In the genomic region with DNA sequence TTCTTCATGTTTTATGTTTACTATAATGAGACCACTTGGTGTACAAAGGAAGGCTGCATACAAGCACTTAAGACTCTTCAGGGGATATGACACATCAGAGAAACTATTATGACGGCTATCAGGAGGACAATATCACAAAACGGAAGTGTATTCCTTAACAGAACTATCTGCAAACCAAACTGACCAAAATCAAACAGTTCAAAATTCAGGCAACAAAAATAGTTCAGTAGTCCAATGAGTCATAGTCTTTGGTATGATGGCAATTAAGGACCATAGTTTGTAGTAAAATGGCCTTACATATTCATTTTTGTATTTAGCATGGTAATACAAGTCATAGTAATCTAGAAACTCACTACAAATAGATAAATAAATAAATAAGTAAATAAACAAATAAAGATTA, we compare ENCODE assay signal across 25 cellular contexts.
DNase-seq lines count a peak whose midpoint lies in the region; ATAC-seq, FAIRE-seq and TF ChIP-seq lines count a peak whose summit lies in the region.
"Had no signal": no experiment of that assay in that cellular context is flagged by ENCODE, and none has a peak within 500 bp of the region (broad histone marks: within the 10 kb centered on the region; RNA-seq: fewer than 3 reads in every experiment).

No MANE protein-coding gene starts in this region.

- TF ChIP-seq EP300 in HepG2 (IDR thresholded peaks at IDR 0.05; ENCODE audit: low read depth in 2 of 2, low read length in 2 of 2): no peak
- TF ChIP-seq EP300 in HepG2 (CRISPR knock-in tag; IDR thresholded peaks at IDR 0.05; ENCODE audit: borderline replicate concordance): no peak

- no peaks in the 10 kb centered on the region for H3K27me3 ChIP-seq in HepG2 (ENCODE audit: control insufficient read depth in 1 of 2, insufficient read depth in 2 of 2, low read length in 2 of 2)
- H3K27me3 ChIP-seq in right lobe of liver: no peaks in the 10 kb centered on the region
- H3K27me3 ChIP-seq in PC-3 (ENCODE audit: low read length): no peaks in the 10 kb centered on the region
- H3K27me3 ChIP-seq: gastrocnemius medialis, testis had no signal

- H3K4me3 ChIP-seq in HepG2 (replicated peaks in 1 of 3; ENCODE audit: insufficient read depth in 1 of 3, low read depth in 2 of 3, low read length in 3 of 3) (no peak overlapping the region), right lobe of liver (no peak overlapping the region), PC-3 (ENCODE audit: low read length) (no peak overlapping the region), epithelial cell of esophagus (ENCODE audit: low read length) (no peak overlapping the region)
- H3K4me3 ChIP-seq: A549, gastrocnemius medialis, mucosa of descending colon, testis had no signal

- H3K4me1 ChIP-seq in HepG2 (ENCODE audit: insufficient read depth, low read length) (no peaks in the 10 kb centered on the region), right lobe of liver (no peaks in the 10 kb centered on the region), PC-3 (ENCODE audit: insufficient read depth, low read length) (no peaks in the 10 kb centered on the region)
- H3K4me1 ChIP-seq: A549, gastrocnemius medialis, testis had no signal

- H3K27ac ChIP-seq in HepG2 (ENCODE audit: extremely low read length, insufficient read depth, low read length): no peak overlapping the region
- H3K27ac ChIP-seq in right lobe of liver: no peak overlapping the region
- H3K27ac ChIP-seq in PC-3 (ENCODE audit: low read length): no peak overlapping the region
- H3K27ac ChIP-seq: A549, gastrocnemius medialis, testis had no signal

- H3F3A ChIP-seq in PC-3 (ENCODE audit: low read length, unreplicated experiment): no peaks in the 10 kb centered on the region

- H3K9me2 ChIP-seq in PC-3 (replicated peaks; ENCODE audit: low read length): no peaks in the 10 kb centered on the region

- peaks cover 23% of the 10 kb centered on the region for H3K9me3 ChIP-seq in HepG2 (ENCODE audit: low read length)
- no peaks in the 10 kb centered on the region for H3K9me3 ChIP-seq in right lobe of liver
- no peaks in the 10 kb centered on the region for H3K9me3 ChIP-seq in PC-3 (ENCODE audit: low read length)
- H3K9me3 ChIP-seq: A549, gastrocnemius medialis, mucosa of descending colon, testis had no signal

- DNase-seq in HepG2 (ENCODE audit: low spot score) (peak; percentile 13), right lobe of liver (no peak), PC-3 (peak; percentile 43), epithelial cell of esophagus (ENCODE audit: low read depth) (peak; percentile 11), iPS-NIHi7 (ENCODE audit: extremely low spot score) (no peak), germinal center (ENCODE audit: low spot score) (no peak)
- DNase-seq: activated CD4-positive, alpha-beta T cell treated with anti-CD3 and anti-CD28 coated beads, Interleukin-2, amount 10 ng/mL, durations not matched to agents 24 days and 14 days; activated CD8-positive, alpha-beta memory T cell treated with anti-CD3 and anti-CD28 coated beads, Interleukin-2, amount 50 U/mL, for 4 hours; activated effector memory CD4-positive, alpha-beta T cell treated with anti-CD3 and anti-CD28 coated beads, Interleukin-2, amount 50 U/mL, for 16 hours; CD4-positive, alpha-beta memory T cell; DMS79; gastrocnemius medialis; Kasumi-1; mucosa of descending colon; NCI-H146; NCI-H2227 treated with DMSO at 0.1 percent for 48 hours; NK-92 treated with Interleukin-12 subunit alpha and Interleukin-12 subunit beta, amount 100 ng/mL, for 24 hours; stimulated activated CD4-positive, alpha-beta T cell treated with anti-CD3 and anti-CD28 coated beads, Interleukin-12 subunit alpha, Interleukin-12 subunit beta, amount 100 ng/mL, for 4 hours; testis had no signal

- H2AFZ ChIP-seq in HepG2 (ENCODE audit: low read length): no peak overlapping the region
- H2AFZ ChIP-seq in PC-3 (ENCODE audit: low read length): no peak overlapping the region

- BruUV-seq in HepG2 (replicated peaks; lab: Mats Ljungman, UMichigan) (no TSS peak), PC-3 (replicated peaks; lab: Mats Ljungman, UMichigan) (no TSS peak)

- 2% methylated on average over 2 of the region's 2 CpGs for WGBS in HepG2 (ENCODE audit: low lambda C conversion rate)
- 53% methylated on average over 2 of the region's 2 CpGs for WGBS in right lobe of liver (ENCODE audit: insufficient coverage, low coverage, low lambda C conversion rate, missing lambda C conversion rate)

- H3K36me3 ChIP-seq in HepG2 (replicated peaks in 1 of 2; ENCODE audit: control insufficient read depth in 1 of 2, insufficient read depth in 2 of 2, low read length in 2 of 2) (no peaks in the 10 kb centered on the region), right lobe of liver (no peaks in the 10 kb centered on the region), PC-3 (ENCODE audit: low read depth, low read length) (no peaks in the 10 kb centered on the region)
- H3K36me3 ChIP-seq: gastrocnemius medialis had no signal

- POLR2A ChIA-PET in HepG2 (lab: Yijun Ruan, JAX): no interaction called here
- POLR2A ChIA-PET in PC-3 (lab: Charles Lee; ENCODE audit: unreplicated experiment): no interaction called here

- H3K79me2 ChIP-seq in HepG2 (ENCODE audit: insufficient read depth, low read length) (no peaks in the 10 kb centered on the region), PC-3 (ENCODE audit: low read length) (no peaks in the 10 kb centered on the region)

- in situ Hi-C loops in HepG2 (cut with HindIII; ENCODE audit: extremely low pct_ligation_motif_present, low pct_unique_long_range_greater_than_20kb): no loop called here

- no peak for FAIRE-seq in HepG2 (lab: Jason Lieb, UNC)
- FAIRE-seq: A549, endometrium had no signal

- intact Hi-C loops in HepG2 (cut with micrococcal nuclease; ENCODE audit: unreplicated experiment): no loop called here
- intact Hi-C loops in right lobe of liver (cut with DNase I): no loop called here
- intact Hi-C loops in PC-3 (cut with micrococcal nuclease): no loop called here

- H3K4me2 ChIP-seq in HepG2 (ENCODE audit: low read depth, low read length) (no peak overlapping the region), PC-3 (ENCODE audit: low read length) (no peak overlapping the region)
- H3K4me2 ChIP-seq: A549 had no signal

- TF ChIP-seq RAD21 in HepG2 (CRISPR knock-in tag; IDR thresholded peaks at IDR 0.05): no peak

- no peaks in the 10 kb centered on the region for H4K20me1 ChIP-seq in HepG2 (ENCODE audit: insufficient read depth, low read length)
- H4K20me1 ChIP-seq in PC-3 (ENCODE audit: low read length): no peaks in the 10 kb centered on the region

- TF ChIP-seq POLR2A in HepG2 (IDR thresholded peaks at IDR 0.05; ENCODE audit: insufficient read depth in 1 of 2, low read depth in 2 of 2, low read length in 2 of 2) (no peak), right lobe of liver (IDR thresholded peaks at IDR 0.05) (no peak)

- ATAC-seq in HepG2 (no peak), right lobe of liver (no peak), PC-3 (no peak), GM18517 (IDR thresholded peaks at IDR 0.05; ENCODE audit: unreplicated experiment) (no peak), GM18519 (IDR thresholded peaks at IDR 0.05; ENCODE audit: low FRiP score, unreplicated experiment) (no peak)
- ATAC-seq: A549, gastrocnemius medialis, HCT116, left lobe of liver, mucosa of descending colon had no signal

- TF ChIP-seq CTCF in HepG2 (CRISPR knock-in tag; IDR thresholded peaks at IDR 0.05): no peak
- no peak for TF ChIP-seq CTCF in right lobe of liver (IDR thresholded peaks at IDR 0.05)
- TF ChIP-seq CTCF in PC-3 (conservative IDR thresholded peaks at IDR 0.05; ENCODE audit: low read depth, low read length): no peak
- no peak for TF ChIP-seq CTCF in epithelial cell of esophagus (IDR thresholded peaks at IDR 0.05; ENCODE audit: insufficient read depth, low read depth, low read length, missing control alignments)

- CTCF ChIA-PET in HepG2 (lab: Yijun Ruan, JAX; ENCODE audit: low intra/inter-chr PET ratio, low total read pairs): no interaction called here
- CTCF ChIA-PET in PC-3 (lab: Charles Lee): no interaction called here

- H3K9ac ChIP-seq in HepG2 (ENCODE audit: insufficient read depth, low read depth, low read length) (no peak overlapping the region), PC-3 (ENCODE audit: low read length) (no peak overlapping the region)

TF ChIP-seq in HepG2, 621 proteins besides CTCF, POLR2A, EP300 and RAD21:
- TF ChIP-seq, protein P1, sequence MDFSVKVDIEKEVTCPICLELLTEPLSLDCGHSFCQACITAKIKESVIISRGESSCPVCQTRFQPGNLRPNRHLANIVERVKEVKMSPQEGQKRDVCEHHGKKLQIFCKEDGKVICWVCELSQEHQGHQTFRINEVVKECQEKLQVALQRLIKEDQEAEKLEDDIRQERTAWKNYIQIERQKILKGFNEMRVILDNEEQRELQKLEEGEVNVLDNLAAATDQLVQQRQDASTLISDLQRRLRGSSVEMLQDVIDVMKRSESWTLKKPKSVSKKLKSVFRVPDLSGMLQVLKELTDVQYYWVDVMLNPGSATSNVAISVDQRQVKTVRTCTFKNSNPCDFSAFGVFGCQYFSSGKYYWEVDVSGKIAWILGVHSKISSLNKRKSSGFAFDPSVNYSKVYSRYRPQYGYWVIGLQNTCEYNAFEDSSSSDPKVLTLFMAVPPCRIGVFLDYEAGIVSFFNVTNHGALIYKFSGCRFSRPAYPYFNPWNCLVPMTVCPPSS (IDR thresholded peaks at IDR 0.05): no peak
- TF ChIP-seq CREB1 (IDR thresholded peaks at IDR 0.05) (peak; percentile 19; the same call in 1 of the 2 replicates), CREB1 (CRISPR knock-in tag; IDR thresholded peaks at IDR 0.05) (no peak)

Comparison
In these comparisons a context has a peak if more than half of its experiments do, and no peak if none do; other contexts are left out.
1. DNase-seq: peak in HepG2 (single experiment), PC-3 (single experiment) and epithelial cell of esophagus (single experiment); none in right lobe of liver (0 of 3), iPS-NIHi7 (single experiment) and germinal center (single experiment).